ENCODE assay signal across 9 cellular contexts in genomic region chr22:31286360-31287255, GRCh38. TPM values are rescaled to one million over a fixed set of nuclear protein-coding genes. Genes with fewer than 3 reads are reported as not detected.
DNase-seq lines count a peak whose midpoint lies in the region; ATAC-seq and TF ChIP-seq lines count a peak whose summit lies in the region.
"Had no signal": no experiment of that assay in that cellular context is flagged by ENCODE, and none has a peak within 500 bp of the region (broad histone marks: within the 10 kb centered on the region; RNA-seq: fewer than 3 reads in every experiment).

No MANE protein-coding gene starts in this region.

- peak; percentile 50 for ATAC-seq in stimulated activated naive CD8-positive, alpha-beta T cell treated with anti-CD3 and anti-CD28 coated beads, Interleukin-15, Interleukin-2, amounts not matched to agents 100 U/mL and 50 U/mL, for 24 hours
- no peak for ATAC-seq in HG03354 (IDR thresholded peaks at IDR 0.05; ENCODE audit: poor library complexity, severe bottlenecking, unreplicated experiment)
- ATAC-seq: WTC11 had no signal

- H3K27me3 ChIP-seq in hepatocyte, result no peaks in the 10 kb centered on the region
- H3K27me3 ChIP-seq in smooth muscle cell (ENCODE audit: low read depth), result no peaks in the 10 kb centered on the region

- H2AFZ ChIP-seq in hepatocyte (no peak overlapping the region), smooth muscle cell (ENCODE audit: low read depth) (no peak overlapping the region)

- H3K27ac ChIP-seq in hepatocyte (peak overlapping the region; percentile 17), smooth muscle cell (ENCODE audit: low read depth) (no peak overlapping the region)

- H3K4me1 ChIP-seq in hepatocyte (ENCODE audit: insufficient read depth) (peaks cover 21% of the 10 kb centered on the region), smooth muscle cell (ENCODE audit: low read depth) (peaks cover 3% of the 10 kb centered on the region)

- no peak overlapping the region for H3K4me2 ChIP-seq in hepatocyte
- no peak overlapping the region for H3K4me2 ChIP-seq in smooth muscle cell

- 80% methylated on average over 8 of the region's 8 CpGs for WGBS in hepatocyte (ENCODE audit: low lambda C conversion rate, missing lambda C conversion rate)
- WGBS in smooth muscle cell (ENCODE audit: low lambda C conversion rate), result 85% methylated on average over 8 of the region's 8 CpGs

- no peak overlapping the region for H3K9ac ChIP-seq in smooth muscle cell (ENCODE audit: low read depth)

- H4K20me1 ChIP-seq in hepatocyte (ENCODE audit: insufficient read depth, poor library complexity, severe bottlenecking) (no peaks in the 10 kb centered on the region), smooth muscle cell (ENCODE audit: low read depth) (no peaks in the 10 kb centered on the region)

- TF ChIP-seq CTCF in hepatocyte (IDR thresholded peaks at IDR 0.05; ENCODE audit: poor library complexity), result no peak
- TF ChIP-seq CTCF in foreskin fibroblast (IDR thresholded peaks at IDR 0.05; ENCODE audit: low read depth, low read length), result no peak
- TF ChIP-seq CTCF in smooth muscle cell (IDR thresholded peaks at IDR 0.05; ENCODE audit: borderline replicate concordance, insufficient read depth, poor library complexity, severe bottlenecking), result no peak

- H3K9me3 ChIP-seq in hepatocyte (ENCODE audit: low read depth) (no peaks in the 10 kb centered on the region), smooth muscle cell (replicated peaks; ENCODE audit: low read depth) (no peaks in the 10 kb centered on the region)

- H3K79me2 ChIP-seq in hepatocyte, result no peaks in the 10 kb centered on the region
- no peaks in the 10 kb centered on the region for H3K79me2 ChIP-seq in smooth muscle cell (ENCODE audit: low read depth)

- H3K4me3 ChIP-seq in hepatocyte, result no peak overlapping the region
- no peak overlapping the region for H3K4me3 ChIP-seq in foreskin fibroblast (ENCODE audit: low read depth in 1 of 2, low read length in 2 of 2)
- H3K4me3 ChIP-seq in smooth muscle cell, result no peak overlapping the region

- H3K36me3 ChIP-seq in hepatocyte (replicated peaks; ENCODE audit: insufficient read depth, low read depth) (no peaks in the 10 kb centered on the region), smooth muscle cell (ENCODE audit: low read depth) (no peaks in the 10 kb centered on the region)

- H3F3A ChIP-seq in smooth muscle cell (ENCODE audit: low read depth), result peaks cover 7% of the 10 kb centered on the region

- H3K9me2 ChIP-seq in hepatocyte (replicated peaks; ENCODE audit: insufficient read depth), result no peaks in the 10 kb centered on the region

- DNase-seq in NAMALWA (ENCODE audit: low spot score) (peak; percentile 45), hepatocyte (ENCODE audit: low spot score) (no peak), foreskin fibroblast (no peak), smooth muscle cell (lab: John Stamatoyannopoulos, UW; ENCODE audit: unreplicated experiment) (no peak), NCI-H2081 treated with DMSO at 0.1 percent for 48 hours (lab: John Stamatoyannopoulos, UW) (no peak)
- DNase-seq in activated T-cell treated with anti-CD3 and anti-CD28 coated beads, Interleukin-2, amount 50 U/mL, for 48 hours, result peak; percentile 52 to 62
- DNase-seq in stimulated activated naive CD8-positive, alpha-beta T cell treated with anti-CD3 and anti-CD28 coated beads, Interleukin-15, Interleukin-2, amounts not matched to agents 100 U/mL and 50 U/mL, for 24 hours, result peak; percentile 49

RNA-seq across cellular contexts. Expression of gene PIK3IP1, which starts 5.7 kb away (rescaled TPM):
- 17.9 and 22.2 TPM in 2 replicates for total RNA-seq in hepatocyte
- polyA plus RNA-seq in hepatocyte, result 19.5 and 22.4 TPM in 2 replicates
- total RNA-seq in smooth muscle cell, result 12.6 and 16.9 TPM in 2 replicates
- polyA plus RNA-seq in smooth muscle cell, result 20.2 and 26.3 TPM in 2 replicates

RNA-seq across cellular contexts. Expression of gene PATZ1, which starts 59.5 kb away (rescaled TPM):
- total RNA-seq in hepatocyte (20.3 and 25.1 TPM in 2 replicates), smooth muscle cell (12.9 and 14.3 TPM in 2 replicates)
- polyA plus RNA-seq in hepatocyte (18.2 and 23.8 TPM in 2 replicates), smooth muscle cell (11.9 and 22.1 TPM in 2 replicates)

Comparison
In these comparisons a context has a peak if more than half of its experiments do, and no peak if none do; other contexts are left out.
1. DNase-seq: peak in NAMALWA (single experiment), activated T-cell treated with anti-CD3 and anti-CD28 coated beads, Interleukin-2, amount 50 U/mL, for 48 hours (2 of 2) and stimulated activated naive CD8-positive, alpha-beta T cell treated with anti-CD3 and anti-CD28 coated beads, Interleukin-15, Interleukin-2, amounts not matched to agents 100 U/mL and 50 U/mL, for 24 hours (single experiment); none in hepatocyte (single experiment), foreskin fibroblast (0 of 2), smooth muscle cell (single experiment) and NCI-H2081 treated with DMSO at 0.1 percent for 48 hours (single experiment).